ENCODE assay signal across 8 cellular contexts in the genomic region with DNA sequence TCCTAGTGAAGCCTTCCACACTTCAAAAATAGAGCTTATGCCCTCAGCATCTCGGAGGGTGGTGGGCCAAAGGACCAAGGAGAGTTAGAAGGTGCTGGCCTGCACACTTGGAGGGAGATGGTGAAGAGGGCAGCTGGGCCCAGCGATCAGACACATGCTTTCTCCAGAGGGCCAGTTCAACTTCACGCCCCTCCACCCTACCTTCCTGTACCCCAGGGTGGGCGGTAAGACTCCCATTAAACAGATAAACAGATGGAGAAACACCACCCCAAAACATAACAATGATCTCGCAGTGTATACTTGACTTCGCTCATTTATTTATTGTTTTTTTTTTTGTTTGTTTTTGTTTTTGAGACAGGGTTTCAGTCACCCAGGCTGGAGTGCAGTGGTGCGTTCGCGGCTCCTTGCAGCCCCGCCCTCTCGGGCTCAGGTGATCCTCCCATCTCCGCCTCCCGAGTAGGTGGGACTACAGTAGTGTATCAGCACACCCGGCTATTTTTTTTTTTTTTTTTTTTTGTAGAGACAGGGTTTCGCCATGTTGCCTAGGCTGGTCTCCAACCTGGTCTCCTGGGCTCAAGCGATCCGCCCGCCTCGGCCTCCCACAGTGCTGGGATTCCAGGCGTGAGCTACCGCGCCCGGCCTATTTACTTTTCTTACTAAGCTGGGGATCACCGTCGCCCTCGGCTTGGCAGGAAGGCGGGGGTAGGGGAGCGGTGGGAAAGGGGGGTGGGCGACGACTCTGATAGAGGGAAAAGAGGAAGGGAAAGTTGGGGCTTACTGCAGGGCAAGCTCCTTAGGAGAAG. TPM values are rescaled to one million over a fixed set of nuclear protein-coding genes. Genes with fewer than 3 reads are reported as not detected.
A peak's percentile ranks its signal among the peaks of the same experiment; 100 is the strongest.
DNase-seq lines count a peak whose midpoint lies in the region; ATAC-seq and TF ChIP-seq lines count a peak whose summit lies in the region.

No MANE protein-coding gene starts in this region.

- TF ChIP-seq POLR2A in Peyer's patch (IDR thresholded peaks at IDR 0.05), result no peak
- TF ChIP-seq POLR2A in thyroid gland (IDR thresholded peaks at IDR 0.05), result no peak

- 9% methylated on average over 30 of the region's 30 CpGs for WGBS in thyroid gland, 2 donors

- H2AFZ ChIP-seq in osteoblast (ENCODE audit: low read length), result peak overlapping the region; percentile 95

- H3K27ac ChIP-seq in C4-2B (peak overlapping the region; percentile 99), Peyer's patch (peak overlapping the region; percentile 83 to 87 (median 85)), osteoblast (ENCODE audit: low read depth, low read length) (no peak overlapping the region), thyroid gland (peak overlapping the region; percentile 81 to 89 (median 84))

- H3K36me3 ChIP-seq in Peyer's patch, result no peaks in the 10 kb centered on the region
- H3K36me3 ChIP-seq in osteoblast (ENCODE audit: insufficient read depth, low read length), result no peaks in the 10 kb centered on the region
- no peaks in the 10 kb centered on the region for H3K36me3 ChIP-seq in thyroid gland

- intact Hi-C loops in activated T-helper 2 cell treated with anti-CD3 and anti-CD28 coated beads, Interferon-gamma antibody, Interleukin-2, Interleukin-4, amounts not matched to agents 10 μg/mL and 5 μg/mL and 100 μg/mL, durations not matched to agents 14 hours and 24 hours and 36 hours (cut with micrococcal nuclease), result loop anchor here (1.0 kb wide), 4 partner anchors 13 to 50 kb away; a partner anchor contains a TSS
- intact Hi-C loops in thyroid gland (cut with DNase I), result no loop called here

- H3K9me3 Mint-ChIP-seq in activated T-helper 2 cell treated with anti-CD3 and anti-CD28 coated beads, Interferon-gamma antibody, Interleukin-2, Interleukin-4, amounts not matched to agents 10 μg/mL and 5 μg/mL and 100 μg/mL, durations not matched to agents 14 hours and 24 hours and 36 hours, result no peaks in the 10 kb centered on the region

- peaks cover 23% of the 10 kb centered on the region for H3K4me1 Mint-ChIP-seq in activated T-helper 2 cell treated with anti-CD3 and anti-CD28 coated beads, Interferon-gamma antibody, Interleukin-2, Interleukin-4, amounts not matched to agents 10 μg/mL and 5 μg/mL and 100 μg/mL, durations not matched to agents 14 hours and 24 hours and 36 hours (ENCODE audit: low read depth)

- H4K20me1 ChIP-seq in osteoblast (ENCODE audit: insufficient read depth, low read length), result no peaks in the 10 kb centered on the region

- H3K27me3 Mint-ChIP-seq in activated T-helper 2 cell treated with anti-CD3 and anti-CD28 coated beads, Interferon-gamma antibody, Interleukin-2, Interleukin-4, amounts not matched to agents 10 μg/mL and 5 μg/mL and 100 μg/mL, durations not matched to agents 14 hours and 24 hours and 36 hours (ENCODE audit: low read depth), result no peaks in the 10 kb centered on the region

- no peaks in the 10 kb centered on the region for H3K9me3 ChIP-seq in Peyer's patch
- H3K9me3 ChIP-seq in osteoblast (ENCODE audit: low read depth, low read length), result no peaks in the 10 kb centered on the region
- H3K9me3 ChIP-seq in thyroid gland, result no peaks in the 10 kb centered on the region

- peak overlapping the region; percentile 95 for H3K4me2 ChIP-seq in osteoblast (ENCODE audit: insufficient read depth, low read length)

- no peaks in the 10 kb centered on the region for H3K79me2 ChIP-seq in osteoblast (ENCODE audit: insufficient read depth, low read length)

- peaks cover 23% of the 10 kb centered on the region for H3K36me3 Mint-ChIP-seq in activated T-helper 2 cell treated with anti-CD3 and anti-CD28 coated beads, Interferon-gamma antibody, Interleukin-2, Interleukin-4, amounts not matched to agents 10 μg/mL and 5 μg/mL and 100 μg/mL, durations not matched to agents 14 hours and 24 hours and 36 hours (ENCODE audit: low read depth)

- peak; percentile 55 for ATAC-seq in GM19455 (IDR thresholded peaks at IDR 0.05; ENCODE audit: unreplicated experiment)

- peak overlapping the region; percentile 87 for H3K27ac Mint-ChIP-seq in activated T-helper 2 cell treated with anti-CD3 and anti-CD28 coated beads, Interferon-gamma antibody, Interleukin-2, Interleukin-4, amounts not matched to agents 10 μg/mL and 5 μg/mL and 100 μg/mL, durations not matched to agents 14 hours and 24 hours and 36 hours

- H3K4me1 ChIP-seq in Peyer's patch (peaks cover 0 to 6% (median 0%) of the 10 kb centered on the region in 4 donors), osteoblast (ENCODE audit: insufficient read depth, low read length) (peaks cover 23% of the 10 kb centered on the region), thyroid gland (peaks cover 28 to 30% of the 10 kb centered on the region in 2 donors)

- no peak for TF ChIP-seq CTCF in C4-2B (conservative IDR thresholded peaks at IDR 0.05)
- no peak for TF ChIP-seq CTCF in Peyer's patch (IDR thresholded peaks at IDR 0.05)
- TF ChIP-seq CTCF in fibroblast of villous mesenchyme (IDR thresholded peaks at IDR 0.05; ENCODE audit: insufficient read depth, low read depth, low read length), result no peak
- TF ChIP-seq CTCF in osteoblast (IDR thresholded peaks at IDR 0.05; ENCODE audit: extremely low read depth, low read depth, low read length), result no peak
- TF ChIP-seq CTCF in thyroid gland (IDR thresholded peaks at IDR 0.05), result no peak

- H3K4me3 ChIP-seq in Jurkat, Clone E6-1 (ENCODE audit: low read length), result peak overlapping the region; percentile 99
- H3K4me3 ChIP-seq in Peyer's patch (peak overlapping the region; percentile 71 to 95 (median 82)), fibroblast of villous mesenchyme (ENCODE audit: low read depth, low read length) (peak overlapping the region; percentile 73), osteoblast (ENCODE audit: insufficient read depth, low read length) (peak overlapping the region; percentile 86), thyroid gland (replicated peaks in 1 of 3) (peak overlapping the region; percentile 63 to 93 (median 73))

- DNase-seq in Jurkat, Clone E6-1 (ENCODE audit: low read depth, low spot score), result peak; percentile 87
- peak; percentile 86 to 96 (median 93) for DNase-seq in Peyer's patch
- DNase-seq in activated T-helper 2 cell treated with anti-CD3 and anti-CD28 coated beads, Interferon-gamma antibody, Interleukin-2, Interleukin-4, amounts not matched to agents 10 μg/mL and 5 μg/mL and 100 μg/mL, durations not matched to agents 14 hours and 24 hours and 36 hours (ENCODE audit: low spot score), result peak; percentile 82
- DNase-seq in fibroblast of villous mesenchyme (ENCODE audit: low read depth), result peak; percentile 45
- no peak for DNase-seq in osteoblast (ENCODE audit: insufficient read length, low spot score, missing footprints)
- DNase-seq in thyroid gland, result peak; percentile 94 to 95

- H3K27me3 ChIP-seq in Peyer's patch (no peaks in the 10 kb centered on the region), osteoblast (ENCODE audit: insufficient read depth, low read length) (no peaks in the 10 kb centered on the region), thyroid gland (no peaks in the 10 kb centered on the region)

- peak overlapping the region; percentile 94 for H3K4me3 Mint-ChIP-seq in activated T-helper 2 cell treated with anti-CD3 and anti-CD28 coated beads, Interferon-gamma antibody, Interleukin-2, Interleukin-4, amounts not matched to agents 10 μg/mL and 5 μg/mL and 100 μg/mL, durations not matched to agents 14 hours and 24 hours and 36 hours (ENCODE audit: low read depth)

RNA-seq across cellular contexts. Expression of a gene that starts 1.8 kb away (rescaled TPM):
- polyA plus RNA-seq in Jurkat, Clone E6-1 (2012; ENCODE audit: insufficient read depth, insufficient read length), result 2.2 TPM
- total RNA-seq in Peyer's patch, result 1 to 10 TPM in 1 of 4 donors, under 1 TPM in 1, not detected in 2; 0.85 to 2.8 TPM
- total RNA-seq in activated T-helper 2 cell treated with anti-CD3 and anti-CD28 coated beads, Interferon-gamma antibody, Interleukin-2, Interleukin-4, amounts not matched to agents 10 μg/mL and 5 μg/mL and 100 μg/mL, durations not matched to agents 14 hours and 24 hours and 36 hours, result 0.32 TPM in 1 of 2 replicates, not detected in the other
- not detected in 2 replicates for total RNA-seq in fibroblast of villous mesenchyme
- not detected in 2 replicates for total RNA-seq in osteoblast
- total RNA-seq in thyroid gland, result 1 to 10 TPM; 1.1 to 2.9 (median 1.8) TPM

RNA-seq across cellular contexts. Expression of a gene that starts 17.1 kb away (rescaled TPM):
- polyA plus RNA-seq in Jurkat, Clone E6-1 (2012; ENCODE audit: insufficient read depth, insufficient read length), result 145 TPM
- total RNA-seq in Peyer's patch (10 to 100 TPM in 3 of 4 donors, 1 to 10 TPM in 1; 8.9 to 56.9 (median 29.3) TPM), fibroblast of villous mesenchyme (51.0 and 54.8 TPM in 2 replicates), osteoblast (46.7 and 46.9 TPM in 2 replicates), thyroid gland (10 to 100 TPM; 56.2 to 73.9 (median 62.0) TPM)
- 60.7 and 67.5 TPM in 2 replicates for total RNA-seq in activated T-helper 2 cell treated with anti-CD3 and anti-CD28 coated beads, Interferon-gamma antibody, Interleukin-2, Interleukin-4, amounts not matched to agents 10 μg/mL and 5 μg/mL and 100 μg/mL, durations not matched to agents 14 hours and 24 hours and 36 hours

RNA-seq across cellular contexts. Expression of a gene that starts 28.9 kb away (rescaled TPM):
- 6.4 TPM for polyA plus RNA-seq in Jurkat, Clone E6-1 (2012; ENCODE audit: insufficient read depth, insufficient read length)
- total RNA-seq in Peyer's patch (10 to 100 TPM; 36.9 to 57.8 (median 44.8) TPM), fibroblast of villous mesenchyme (4.3 and 8.4 TPM in 2 replicates), osteoblast (5.9 and 9.4 TPM in 2 replicates), thyroid gland (10 to 100 TPM; 13.4 to 34.0 (median 27.2) TPM)
- 14.8 and 15.1 TPM in 2 replicates for total RNA-seq in activated T-helper 2 cell treated with anti-CD3 and anti-CD28 coated beads, Interferon-gamma antibody, Interleukin-2, Interleukin-4, amounts not matched to agents 10 μg/mL and 5 μg/mL and 100 μg/mL, durations not matched to agents 14 hours and 24 hours and 36 hours

RNA-seq across cellular contexts. Expression of a gene that starts 30.9 kb away (rescaled TPM):
- 11.7 TPM for polyA plus RNA-seq in Jurkat, Clone E6-1 (2012; ENCODE audit: insufficient read depth, insufficient read length)
- total RNA-seq in Peyer's patch (10 to 100 TPM in 1 of 4 donors, 1 to 10 TPM in 2, not detected in 1; 1.6 to 14.3 (median 6.3) TPM), fibroblast of villous mesenchyme (1.6 and 2.2 TPM in 2 replicates), osteoblast (0.29 and 0.72 TPM in 2 replicates), thyroid gland (1 to 10 TPM in 1 of 4 donors, under 1 TPM in 3; 0.24 to 1.1 (median 0.49) TPM)
- 10.6 and 13.4 TPM in 2 replicates for total RNA-seq in activated T-helper 2 cell treated with anti-CD3 and anti-CD28 coated beads, Interferon-gamma antibody, Interleukin-2, Interleukin-4, amounts not matched to agents 10 μg/mL and 5 μg/mL and 100 μg/mL, durations not matched to agents 14 hours and 24 hours and 36 hours

RNA-seq across cellular contexts. Expression of a gene that starts 53.0 kb away (rescaled TPM):
- polyA plus RNA-seq in Jurkat, Clone E6-1 (2012; ENCODE audit: insufficient read depth, insufficient read length), result 104 TPM
- total RNA-seq in Peyer's patch, result 10 to 100 TPM; 41.3 to 79.7 (median 71.3) TPM
- total RNA-seq in activated T-helper 2 cell treated with anti-CD3 and anti-CD28 coated beads, Interferon-gamma antibody, Interleukin-2, Interleukin-4, amounts not matched to agents 10 μg/mL and 5 μg/mL and 100 μg/mL, durations not matched to agents 14 hours and 24 hours and 36 hours, result 66.9 and 69.7 TPM in 2 replicates
- 130 and 142 TPM in 2 replicates for total RNA-seq in fibroblast of villous mesenchyme
- total RNA-seq in osteoblast, result 105 and 106 TPM in 2 replicates
- 100 to 1,000 TPM in 3 of 4 donors, 10 to 100 TPM in 1; 94.1 to 111 (median 103) TPM for total RNA-seq in thyroid gland
